Comparison of ENCODE assay signal across 8 cellular contexts in genomic region chr3:147361671-147362420, GRCh38. TPM values are rescaled to one million over a fixed set of nuclear protein-coding genes. Genes with fewer than 3 reads are reported as not detected.
DNase-seq lines count a peak whose midpoint lies in the region; ATAC-seq and TF ChIP-seq lines count a peak whose summit lies in the region.

No MANE protein-coding gene starts in this region.

- no peaks in the 10 kb centered on the region for H3K27me3 ChIP-seq in brain microvascular endothelial cell (replicated peaks)
- peaks cover 60% of the 10 kb centered on the region for H3K27me3 ChIP-seq in neuron (ENCODE audit: insufficient read depth, low read length)

- H3K36me3 ChIP-seq in brain microvascular endothelial cell (replicated peaks) = no peaks in the 10 kb centered on the region
- H3K36me3 ChIP-seq in neuron (ENCODE audit: insufficient read depth, low read length) = no peaks in the 10 kb centered on the region

- DNase-seq in AG09309 (ENCODE audit: low read depth) = no peak
- DNase-seq in GM12864 (ENCODE audit: low read depth) = peak; percentile 4
- DNase-seq in NCI-H526 treated with DMSO at 0.1 percent for 48 hours (lab: John Stamatoyannopoulos, UW) = peak; percentile 20
- DNase-seq in brain microvascular endothelial cell = peak; percentile 16
- DNase-seq in natural killer cell = no peak
- DNase-seq in NCI-H510A treated with DMSO at 0.1 percent for 48 hours (lab: John Stamatoyannopoulos, UW) = no peak

- in situ Hi-C loops in brain microvascular endothelial cell (cut with HindIII; ENCODE audit: low pct_ligation_motif_present, low sequenced_read_pairs) = no loop called here

- intact Hi-C loops in natural killer cell (cut with micrococcal nuclease) = no loop called here

- peak overlapping the region; percentile 42 for H2AFZ ChIP-seq in neuron (ENCODE audit: low read depth, low read length)

- peak; percentile 61 for TF ChIP-seq CTCF in AG09309 (IDR thresholded peaks at IDR 0.05; ENCODE audit: control insufficient read depth, insufficient read depth, low read depth, low read length, missing control alignments)
- peak; percentile 77 for TF ChIP-seq CTCF in GM12864 (IDR thresholded peaks at IDR 0.05; ENCODE audit: low read depth, low read length, missing control alignments)
- TF ChIP-seq CTCF in brain microvascular endothelial cell (IDR thresholded peaks at IDR 0.05; ENCODE audit: low read depth, low read length, missing control alignments) = peak; percentile 76
- TF ChIP-seq CTCF in natural killer cell (IDR thresholded peaks at IDR 0.05) = no peak

- peaks cover 34 to 37% of the 10 kb centered on the region in 2 donors for H3K27me3 Mint-ChIP-seq in natural killer cell (ENCODE audit: low read depth in 2 of 2)

- peaks cover 7% of the 10 kb centered on the region for H3K9me3 ChIP-seq in neuron (ENCODE audit: low read length)

- peaks cover 23% of the 10 kb centered on the region for H3K4me1 ChIP-seq in neuron (ENCODE audit: insufficient read depth, low read length)

- H3K27ac Mint-ChIP-seq in natural killer cell = no peak overlapping the region

- ATAC-seq in HG02885 (IDR thresholded peaks at IDR 0.05; ENCODE audit: poor library complexity, unreplicated experiment) (peak; percentile 70), natural killer cell (no peak)

- no peak overlapping the region for H3K4me3 Mint-ChIP-seq in natural killer cell

- H3K4me1 Mint-ChIP-seq in natural killer cell = no peaks in the 10 kb centered on the region

- peaks cover 21% of the 10 kb centered on the region for H3K36me3 Mint-ChIP-seq in natural killer cell

- no peak overlapping the region for H3K27ac ChIP-seq in brain microvascular endothelial cell

- H3K9me3 Mint-ChIP-seq in natural killer cell = peaks cover 5 to 16% of the 10 kb centered on the region in 2 donors

- H3K4me3 ChIP-seq in AG09309 (ENCODE audit: control insufficient read depth, low read depth, low read length) (no peak overlapping the region), GM12864 (ENCODE audit: low read depth, low read length) (no peak overlapping the region), brain microvascular endothelial cell (ENCODE audit: low read depth, low read length) (no peak overlapping the region), neuron (ENCODE audit: low read length) (peak overlapping the region; percentile 37)

RNA-seq across cellular contexts. Expression of gene ZIC4, which starts 44.5 kb away (rescaled TPM):
- total RNA-seq in natural killer cell = not detected

RNA-seq across cellular contexts. Expression of gene ZIC1, which starts 47.3 kb away (rescaled TPM):
- total RNA-seq in natural killer cell = not detected

Comparison
In these comparisons a context has a peak if more than half of its experiments do, and no peak if none do; other contexts are left out.
1. DNase-seq: peak in GM12864 (single experiment), NCI-H526 treated with DMSO at 0.1 percent for 48 hours (single experiment) and brain microvascular endothelial cell (single experiment); none in AG09309 (single experiment), natural killer cell (single experiment) and NCI-H510A treated with DMSO at 0.1 percent for 48 hours (single experiment).